ENCODE assay signal across 15 cellular contexts in the genomic region with DNA sequence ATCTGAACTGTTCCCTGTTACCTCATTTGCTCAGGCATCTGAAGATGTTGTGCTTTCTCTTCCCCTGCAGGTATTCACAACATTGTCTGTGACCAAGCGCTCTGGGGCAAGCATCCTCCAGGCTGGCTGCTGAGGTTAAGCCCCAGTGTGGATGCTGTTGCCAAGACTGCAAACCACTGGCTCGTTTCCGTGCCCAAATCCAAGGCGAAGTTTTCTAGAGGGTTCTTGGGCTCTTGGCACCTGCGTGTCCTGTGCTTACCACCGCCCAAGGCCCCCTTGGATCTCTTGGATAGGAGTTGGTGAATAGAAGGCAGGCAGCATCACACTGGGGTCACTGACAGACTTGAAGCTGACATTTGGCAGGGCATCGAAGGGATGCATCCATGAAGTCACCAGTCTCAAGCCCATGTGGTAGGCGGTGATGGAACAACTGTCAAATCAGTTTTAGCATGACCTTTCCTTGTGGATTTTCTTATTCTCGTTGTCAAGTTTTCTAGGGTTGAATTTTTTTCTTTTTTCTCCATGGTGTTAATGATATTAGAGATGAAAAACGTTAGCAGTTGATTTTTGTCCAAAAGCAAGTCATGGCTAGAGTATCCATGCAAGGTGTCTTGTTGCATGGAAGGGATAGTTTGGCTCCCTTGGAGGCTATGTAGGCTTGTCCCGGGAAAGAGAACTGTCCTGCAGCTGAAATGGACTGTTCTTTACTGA. TPM values are rescaled to one million over a fixed set of nuclear protein-coding genes. Genes with fewer than 3 reads are reported as not detected.
DNase-seq lines count a peak whose midpoint lies in the region; ATAC-seq, FAIRE-seq and TF ChIP-seq lines count a peak whose summit lies in the region.
"Had no signal": no experiment of that assay in that cellular context is flagged by ENCODE, and none has a peak within 500 bp of the region (broad histone marks: within the 10 kb centered on the region; RNA-seq: fewer than 3 reads in every experiment).

No MANE protein-coding gene starts in this region.

- no peak overlapping the region for H3K4me3 Mint-ChIP-seq in activated CD4-positive, alpha-beta T cell treated with anti-CD3 and anti-CD28 coated beads, Interleukin-2, amount 10 ng/mL, durations not matched to agents 24 days and 14 days
- no peak overlapping the region for H3K4me3 Mint-ChIP-seq in activated CD4-positive, alpha-beta T cell treated with anti-CD3 and anti-CD28 coated beads for 36 hours
- no peak overlapping the region for H3K4me3 Mint-ChIP-seq in endodermal cell
- H3K4me3 Mint-ChIP-seq: CD8-positive, alpha-beta memory T cell had no signal

- no peaks in the 10 kb centered on the region for H3K27me3 Mint-ChIP-seq in activated CD4-positive, alpha-beta T cell treated with anti-CD3 and anti-CD28 coated beads, Interleukin-2, amount 10 ng/mL, durations not matched to agents 24 days and 14 days
- H3K27me3 Mint-ChIP-seq in activated CD4-positive, alpha-beta T cell treated with anti-CD3 and anti-CD28 coated beads for 36 hours, result no peaks in the 10 kb centered on the region
- H3K27me3 Mint-ChIP-seq in endodermal cell (ENCODE audit: insufficient read depth), result no peaks in the 10 kb centered on the region
- H3K27me3 Mint-ChIP-seq: CD8-positive, alpha-beta memory T cell had no signal

- H3K36me3 ChIP-seq in HepG2 (replicated peaks in 1 of 2; ENCODE audit: control insufficient read depth in 1 of 2, insufficient read depth in 2 of 2, low read length in 2 of 2), result peaks cover 18 to 65% of the 10 kb centered on the region in 2 experiments
- H3K36me3 ChIP-seq in right lobe of liver, result peaks cover 0 to 82% (median 19%) of the 10 kb centered on the region in 4 donors
- peaks cover 61% of the 10 kb centered on the region for H3K36me3 ChIP-seq in endodermal cell (ENCODE audit: control insufficient read depth, insufficient read depth, low read length)

- intact Hi-C loops in activated CD4-positive, alpha-beta T cell treated with anti-CD3 and anti-CD28 coated beads, Interleukin-2, amount 10 ng/mL, durations not matched to agents 24 days and 14 days (cut with micrococcal nuclease), result no loop called here
- intact Hi-C loops in activated CD4-positive, alpha-beta T cell treated with anti-CD3 and anti-CD28 coated beads for 36 hours (cut with DNase I, micrococcal nuclease), result no loop called here
- intact Hi-C loops in HepG2 (cut with micrococcal nuclease; ENCODE audit: unreplicated experiment) (no loop called here), right lobe of liver (cut with DNase I) (no loop called here)

- H3K4me1 ChIP-seq in HepG2 (ENCODE audit: insufficient read depth, low read length) (peaks cover 6% of the 10 kb centered on the region; the same call in 1 of the 2 replicates), right lobe of liver (no peaks in the 10 kb centered on the region), endodermal cell (ENCODE audit: control insufficient read depth, insufficient read depth, low read length) (no peaks in the 10 kb centered on the region)
- H3K4me1 ChIP-seq: BLaER1, Caco-2 had no signal

- peaks cover 4% of the 10 kb centered on the region for H3K4me1 Mint-ChIP-seq in activated CD4-positive, alpha-beta T cell treated with anti-CD3 and anti-CD28 coated beads, Interleukin-2, amount 10 ng/mL, durations not matched to agents 24 days and 14 days
- no peaks in the 10 kb centered on the region for H3K4me1 Mint-ChIP-seq in activated CD4-positive, alpha-beta T cell treated with anti-CD3 and anti-CD28 coated beads for 36 hours
- H3K4me1 Mint-ChIP-seq in endodermal cell, result peaks cover 9% of the 10 kb centered on the region
- H3K4me1 Mint-ChIP-seq: CD8-positive, alpha-beta memory T cell had no signal

- H3K27ac ChIP-seq in HepG2 (ENCODE audit: extremely low read length, insufficient read depth, low read length), result no peak overlapping the region
- no peak overlapping the region for H3K27ac ChIP-seq in right lobe of liver
- no peak overlapping the region for H3K27ac ChIP-seq in endodermal cell (ENCODE audit: low read depth, low read length)
- H3K27ac ChIP-seq: 22Rv1, BLaER1 had no signal

- 95% methylated on average over 8 of the region's 11 CpGs for WGBS in HepG2 (ENCODE audit: low lambda C conversion rate)
- WGBS in right lobe of liver (ENCODE audit: insufficient coverage, low coverage, low lambda C conversion rate, missing lambda C conversion rate), result 96% methylated on average over 4 of the region's 11 CpGs
- 93% methylated on average over 9 to 11 of the region's 11 CpGs for WGBS in endodermal cell (ENCODE audit: insufficient coverage in 1 of 2, insufficient read length in 1 of 2), 2 experiments

- no peak overlapping the region for H3K4me2 ChIP-seq in HepG2 (ENCODE audit: low read depth, low read length)
- H3K4me2 ChIP-seq: BLaER1 had no signal

- H4K20me1 ChIP-seq in HepG2 (ENCODE audit: insufficient read depth, low read length), result no peaks in the 10 kb centered on the region; the same call in 1 of the 2 replicates

- H3K9me3 ChIP-seq in HepG2 (ENCODE audit: low read length) (no peaks in the 10 kb centered on the region), right lobe of liver (no peaks in the 10 kb centered on the region), endodermal cell (ENCODE audit: control insufficient read depth, low read length) (no peaks in the 10 kb centered on the region)
- H3K9me3 ChIP-seq: BLaER1, Caco-2 had no signal

- no peaks in the 10 kb centered on the region for H3K27me3 ChIP-seq in HepG2 (ENCODE audit: control insufficient read depth in 1 of 2, insufficient read depth in 2 of 2, low read length in 2 of 2)
- no peaks in the 10 kb centered on the region for H3K27me3 ChIP-seq in right lobe of liver
- no peaks in the 10 kb centered on the region for H3K27me3 ChIP-seq in endodermal cell (ENCODE audit: control insufficient read depth, insufficient read depth, low read length, poor library complexity, severe bottlenecking)
- H3K27me3 ChIP-seq: BLaER1 had no signal

- no TSS peak for BruUV-seq in HepG2 (replicated peaks; lab: Mats Ljungman, UMichigan)

- peaks cover 47% of the 10 kb centered on the region for H3K36me3 Mint-ChIP-seq in activated CD4-positive, alpha-beta T cell treated with anti-CD3 and anti-CD28 coated beads, Interleukin-2, amount 10 ng/mL, durations not matched to agents 24 days and 14 days (ENCODE audit: low read depth)
- peaks cover 27% of the 10 kb centered on the region for H3K36me3 Mint-ChIP-seq in activated CD4-positive, alpha-beta T cell treated with anti-CD3 and anti-CD28 coated beads for 36 hours (ENCODE audit: low read depth)
- H3K36me3 Mint-ChIP-seq in endodermal cell (ENCODE audit: low read depth), result peaks cover 32% of the 10 kb centered on the region

- TF ChIP-seq POLR2A in HepG2 (IDR thresholded peaks at IDR 0.05; ENCODE audit: insufficient read depth in 1 of 2, low read depth in 2 of 2, low read length in 2 of 2), result no peak
- no peak for TF ChIP-seq POLR2A in right lobe of liver (IDR thresholded peaks at IDR 0.05)

- no peak for TF ChIP-seq CTCF in HepG2 (CRISPR knock-in tag; IDR thresholded peaks at IDR 0.05)
- no peak for TF ChIP-seq CTCF in right lobe of liver (IDR thresholded peaks at IDR 0.05)
- no peak for TF ChIP-seq CTCF in endodermal cell (conservative IDR thresholded peaks at IDR 0.05)

- in situ Hi-C loops in HepG2 (cut with HindIII; ENCODE audit: extremely low pct_ligation_motif_present, low pct_unique_long_range_greater_than_20kb), result no loop called here

- FAIRE-seq in HepG2 (lab: Jason Lieb, UNC), result no peak
- FAIRE-seq: GM19239 had no signal

- H3K9ac ChIP-seq in HepG2 (ENCODE audit: insufficient read depth, low read depth, low read length), result no peak overlapping the region
- no peak overlapping the region for H3K9ac ChIP-seq in endodermal cell (ENCODE audit: extremely low read depth, low read length, poor library complexity, severe bottlenecking)
- H3K9ac ChIP-seq: BLaER1 had no signal

- POLR2A ChIA-PET in activated CD4-positive, alpha-beta T cell treated with anti-CD3 and anti-CD28 coated beads for 36 hours (lab: Charles Lee), result no interaction called here
- POLR2A ChIA-PET in HepG2 (lab: Yijun Ruan, JAX), result no interaction called here

- H3K79me2 ChIP-seq in HepG2 (ENCODE audit: insufficient read depth, low read length), result no peaks in the 10 kb centered on the region

- no peak overlapping the region for H2AFZ ChIP-seq in HepG2 (ENCODE audit: low read length)

- H3K27ac Mint-ChIP-seq in activated CD4-positive, alpha-beta T cell treated with anti-CD3 and anti-CD28 coated beads, Interleukin-2, amount 10 ng/mL, durations not matched to agents 24 days and 14 days, result peak overlapping the region; percentile 14
- H3K27ac Mint-ChIP-seq in activated CD4-positive, alpha-beta T cell treated with anti-CD3 and anti-CD28 coated beads for 36 hours, result no peak overlapping the region
- no peak overlapping the region for H3K27ac Mint-ChIP-seq in endodermal cell

- no peak for TF ChIP-seq RAD21 in HepG2 (CRISPR knock-in tag; IDR thresholded peaks at IDR 0.05)

- H3K4me3 ChIP-seq in HepG2 (replicated peaks in 1 of 3; ENCODE audit: insufficient read depth in 1 of 3, low read depth in 2 of 3, low read length in 3 of 3), result no peak overlapping the region
- H3K4me3 ChIP-seq in right lobe of liver, result no peak overlapping the region
- H3K4me3 ChIP-seq in endodermal cell (ENCODE audit: low read length), result no peak overlapping the region
- H3K4me3 ChIP-seq: BLaER1 had no signal

- no peaks in the 10 kb centered on the region for H3K9me3 Mint-ChIP-seq in activated CD4-positive, alpha-beta T cell treated with anti-CD3 and anti-CD28 coated beads, Interleukin-2, amount 10 ng/mL, durations not matched to agents 24 days and 14 days
- H3K9me3 Mint-ChIP-seq in activated CD4-positive, alpha-beta T cell treated with anti-CD3 and anti-CD28 coated beads for 36 hours (ENCODE audit: low read depth), result no peaks in the 10 kb centered on the region
- H3K9me3 Mint-ChIP-seq in endodermal cell, result no peaks in the 10 kb centered on the region
- H3K9me3 Mint-ChIP-seq: CD8-positive, alpha-beta memory T cell had no signal

- TF ChIP-seq EP300 in HepG2 (IDR thresholded peaks at IDR 0.05; ENCODE audit: low read depth in 2 of 2, low read length in 2 of 2) (no peak), HepG2 (CRISPR knock-in tag; IDR thresholded peaks at IDR 0.05; ENCODE audit: borderline replicate concordance) (no peak)

- CTCF ChIA-PET in activated CD4-positive, alpha-beta T cell treated with anti-CD3 and anti-CD28 coated beads for 36 hours (lab: Charles Lee), result no interaction called here
- CTCF ChIA-PET in HepG2 (lab: Yijun Ruan, JAX; ENCODE audit: low intra/inter-chr PET ratio, low total read pairs), result no interaction called here

- no peak for ATAC-seq in activated CD4-positive, alpha-beta T cell treated with anti-CD3 and anti-CD28 coated beads for 36 hours
- ATAC-seq in HepG2 (no peak), right lobe of liver (no peak), HG02981 (IDR thresholded peaks at IDR 0.05; ENCODE audit: unreplicated experiment) (no peak)

- DNase-seq in activated CD4-positive, alpha-beta T cell treated with anti-CD3 and anti-CD28 coated beads, Interleukin-2, amount 10 ng/mL, durations not matched to agents 24 days and 14 days, result no peak
- DNase-seq in activated CD4-positive, alpha-beta T cell treated with anti-CD3 and anti-CD28 coated beads for 36 hours, result no peak
- DNase-seq in HepG2 (ENCODE audit: low spot score), result no peak
- no peak for DNase-seq in right lobe of liver
- DNase-seq in endodermal cell, result peak; percentile 47
- no peak for DNase-seq in DMS79 (lab: John Stamatoyannopoulos, UW)
- no peak for DNase-seq in NAMALWA (ENCODE audit: low spot score)
- DNase-seq: AML-193; Caco-2; CD8-positive, alpha-beta memory T cell; GF-D8 had no signal

RNA-seq across cellular contexts. Expression of gene EID3, which starts 44.9 kb away (rescaled TPM):
- total RNA-seq in activated CD4-positive, alpha-beta T cell treated with anti-CD3 and anti-CD28 coated beads, Interleukin-2, amount 10 ng/mL, durations not matched to agents 24 days and 14 days, result 9.0 and 9.7 TPM in 2 replicates
- total RNA-seq in activated CD4-positive, alpha-beta T cell treated with anti-CD3 and anti-CD28 coated beads for 36 hours, result 1 to 10 TPM; 3.9 to 4.6 TPM
- total RNA-seq in HepG2 (2016; rRNA removed; fragmentation: Illumina TruSeq; extraction: Trizol), result 0.27 and 4.5 TPM in 2 replicates
- total RNA-seq in HepG2 (2016; cell fraction: cytosol; rRNA removed; fragmentation: Illumina TruSeq; extraction: Trizol; ENCODE audit: low read depth), result 0.20 TPM in 1 of 2 replicates, not detected in the other
- 0.37 and 4.2 TPM in 2 replicates for total RNA-seq in HepG2 (2016; cell fraction: insoluble cytoplasmic fraction; rRNA removed; fragmentation: Illumina TruSeq; extraction: Trizol)
- 0.24 and 0.28 TPM in 2 replicates for total RNA-seq in HepG2 (2016; cell fraction: membrane; rRNA removed; fragmentation: Illumina TruSeq; extraction: Trizol)
- total RNA-seq in HepG2 (2016; cell fraction: nucleus; rRNA removed; fragmentation: Illumina TruSeq; extraction: Trizol), result 19.9 and 21.8 TPM in 2 replicates
- 0.38 and 0.56 TPM in 2 replicates for polyA plus RNA-seq in HepG2 (2011; rRNA removed)
- polyA plus RNA-seq in HepG2 (2011; cell fraction: cytosol; rRNA removed), result not detected in 2 replicates
- 2.2 and 2.8 TPM in 2 replicates for polyA plus RNA-seq in HepG2 (2011; cell fraction: nucleus; rRNA removed)
- 0.13 and 0.39 TPM in 2 replicates for polyA plus RNA-seq in HepG2 (2012)
- polyA plus RNA-seq in HepG2 (2016; cell fraction: cytosol; fragmentation: Illumina TruSeq; extraction: Trizol; ENCODE audit: low read depth), result 0.07 TPM in 1 of 2 replicates, not detected in the other
- polyA plus RNA-seq in HepG2 (2016; cell fraction: insoluble cytoplasmic fraction; fragmentation: Illumina TruSeq; extraction: Trizol; ENCODE audit: low read depth), result 0.21 TPM in 1 of 2 replicates, not detected in the other
- polyA plus RNA-seq in HepG2 (2016; cell fraction: membrane; fragmentation: Illumina TruSeq; extraction: Trizol; ENCODE audit: low read depth), result not detected in 2 replicates
- 5.1 and 5.3 TPM in 2 replicates for polyA plus RNA-seq in HepG2 (2016; cell fraction: nucleus; fragmentation: Illumina TruSeq; extraction: Trizol; ENCODE audit: insufficient read depth, low read depth)
- 3.3 and 7.0 TPM in 2 replicates for polyA minus RNA-seq in HepG2 (2011; rRNA and poly(A)+ RNA removed; ENCODE audit: low replicate concordance)
- not detected in 2 replicates for polyA minus RNA-seq in HepG2 (2011; cell fraction: cytosol; rRNA and poly(A)+ RNA removed)
- 26.4 and 27.4 TPM in 2 replicates for polyA minus RNA-seq in HepG2 (2011; cell fraction: nucleus; rRNA and poly(A)+ RNA removed)
- 1 to 10 TPM; 1.1 to 7.3 (median 1.4) TPM for total RNA-seq in right lobe of liver
- total RNA-seq in endodermal cell, result 1 to 10 TPM; 3.7 to 4.6 TPM
- 0.39 TPM for polyA plus RNA-seq in endodermal cell (2013, experiment 1 of 2)
- 0.37 TPM for polyA plus RNA-seq in endodermal cell (2013, experiment 2 of 2)
